11 cellular contexts compared by ENCODE assay signal in the genomic region with DNA sequence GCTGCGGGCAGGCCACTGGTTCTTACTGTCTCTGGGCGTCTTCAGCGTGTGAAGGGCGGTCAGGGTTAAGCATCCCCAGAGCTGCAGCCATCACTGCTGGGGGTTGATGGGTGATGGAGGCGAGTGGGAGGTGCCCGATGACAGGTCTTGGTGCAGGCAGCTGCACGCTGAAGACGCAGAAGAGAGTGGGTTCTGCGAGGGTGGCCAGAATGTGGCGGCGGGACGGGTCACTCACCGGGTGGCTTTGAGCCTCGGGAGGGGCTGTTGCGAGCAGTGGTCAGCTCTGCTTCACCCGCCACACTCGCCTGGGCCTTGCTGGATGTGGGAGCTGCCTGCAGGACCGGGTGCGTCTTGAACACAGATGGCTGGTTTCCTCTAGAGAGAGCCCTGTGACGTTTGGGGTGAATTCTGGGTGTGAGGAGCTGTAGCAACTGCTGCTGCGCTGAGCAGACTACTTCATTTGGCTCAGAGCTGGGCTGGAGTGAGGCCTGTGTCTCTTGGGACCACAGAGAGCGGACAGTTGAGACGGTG. TPM values are rescaled to one million over a fixed set of nuclear protein-coding genes. Genes with fewer than 3 reads are reported as not detected.
DNase-seq lines count a peak whose midpoint lies in the region; ATAC-seq and TF ChIP-seq lines count a peak whose summit lies in the region.
"Had no signal": no experiment of that assay in that cellular context is flagged by ENCODE, and none has a peak within 500 bp of the region (broad histone marks: within the 10 kb centered on the region; RNA-seq: fewer than 3 reads in every experiment).

No MANE protein-coding gene starts in this region.

- no peaks in the 10 kb centered on the region for H3K27me3 Mint-ChIP-seq in activated T-cell treated with anti-CD3 and anti-CD28 coated beads, Interleukin-2, amount 50 U/mL, for 24 hours
- H3K27me3 Mint-ChIP-seq in activated T-helper 2 cell treated with anti-CD3 and anti-CD28 coated beads, Interferon-gamma antibody, Interleukin-2, Interleukin-4, amounts not matched to agents 10 μg/mL and 5 μg/mL and 100 μg/mL, durations not matched to agents 14 hours and 24 hours and 36 hours (ENCODE audit: low read depth), result no peaks in the 10 kb centered on the region
- H3K27me3 Mint-ChIP-seq in stimulated activated naive CD8-positive, alpha-beta T cell treated with anti-CD3 and anti-CD28 coated beads, Interleukin-15, amount 100 ng/mL, for 72 hours, result no peaks in the 10 kb centered on the region

- H3K79me2 ChIP-seq in MM.1S (ENCODE audit: low read length), result peaks cover 10% of the 10 kb centered on the region; the same call in 1 of the 2 replicates

- H3K36me3 Mint-ChIP-seq in activated T-cell treated with anti-CD3 and anti-CD28 coated beads, Interleukin-2, amount 50 U/mL, for 24 hours (ENCODE audit: low read depth), result peaks cover 45% of the 10 kb centered on the region
- peaks cover 40% of the 10 kb centered on the region for H3K36me3 Mint-ChIP-seq in activated T-helper 2 cell treated with anti-CD3 and anti-CD28 coated beads, Interferon-gamma antibody, Interleukin-2, Interleukin-4, amounts not matched to agents 10 μg/mL and 5 μg/mL and 100 μg/mL, durations not matched to agents 14 hours and 24 hours and 36 hours (ENCODE audit: low read depth)

- DNase-seq in activated T-cell treated with anti-CD3 and anti-CD28 coated beads, Interleukin-2, amount 50 U/mL, for 24 hours, result no peak
- DNase-seq in activated T-cell treated with anti-CD3 and anti-CD28 coated beads, Interleukin-2, amount 50 U/mL, for 48 hours, result no peak
- DNase-seq in activated T-helper 2 cell treated with anti-CD3 and anti-CD28 coated beads, Interferon-gamma antibody, Interleukin-2, Interleukin-4, amounts not matched to agents 10 μg/mL and 5 μg/mL and 100 μg/mL, durations not matched to agents 14 hours and 24 hours and 36 hours (ENCODE audit: low spot score), result no peak
- DNase-seq in left ventricle myocardium superior (peak; percentile 53), MM.1S (no peak), hypothalamus (lab: John Stamatoyannopoulos, UW) (no peak)
- DNase-seq in stimulated activated naive CD8-positive, alpha-beta T cell treated with anti-CD3 and anti-CD28 coated beads, Interleukin-15, amount 100 ng/mL, for 72 hours, result no peak
- DNase-seq: NCI-H1105 treated with DMSO at 0.1 percent for 48 hours, substantia nigra had no signal

- H3K9me2 ChIP-seq in MM.1S (replicated peaks; ENCODE audit: insufficient read depth, low read length), result no peaks in the 10 kb centered on the region

- H3K4me1 Mint-ChIP-seq in activated T-cell treated with anti-CD3 and anti-CD28 coated beads, Interleukin-2, amount 50 U/mL, for 24 hours (ENCODE audit: low read depth), result peaks cover 77% of the 10 kb centered on the region
- peaks cover 60% of the 10 kb centered on the region for H3K4me1 Mint-ChIP-seq in activated T-helper 2 cell treated with anti-CD3 and anti-CD28 coated beads, Interferon-gamma antibody, Interleukin-2, Interleukin-4, amounts not matched to agents 10 μg/mL and 5 μg/mL and 100 μg/mL, durations not matched to agents 14 hours and 24 hours and 36 hours (ENCODE audit: low read depth)
- H3K4me1 Mint-ChIP-seq in stimulated activated naive CD8-positive, alpha-beta T cell treated with anti-CD3 and anti-CD28 coated beads, Interleukin-15, amount 100 ng/mL, for 72 hours, result peaks cover 67% of the 10 kb centered on the region

- H3K4me2 ChIP-seq in MM.1S (ENCODE audit: low read depth, low read length), result no peak overlapping the region

- H3K4me3 ChIP-seq in MM.1S (ENCODE audit: low read length), result no peak overlapping the region

- H3K4me3 Mint-ChIP-seq in activated T-cell treated with anti-CD3 and anti-CD28 coated beads, Interleukin-2, amount 50 U/mL, for 24 hours, result peak overlapping the region; percentile 37
- peak overlapping the region; percentile 57 for H3K4me3 Mint-ChIP-seq in activated T-helper 2 cell treated with anti-CD3 and anti-CD28 coated beads, Interferon-gamma antibody, Interleukin-2, Interleukin-4, amounts not matched to agents 10 μg/mL and 5 μg/mL and 100 μg/mL, durations not matched to agents 14 hours and 24 hours and 36 hours (ENCODE audit: low read depth)
- H3K4me3 Mint-ChIP-seq in stimulated activated naive CD8-positive, alpha-beta T cell treated with anti-CD3 and anti-CD28 coated beads, Interleukin-15, amount 100 ng/mL, for 72 hours, result peak overlapping the region; percentile 73 to 84

- no peaks in the 10 kb centered on the region for H4K20me1 ChIP-seq in MM.1S (ENCODE audit: insufficient read depth, low read length)

- no peak overlapping the region for H3K9ac ChIP-seq in MM.1S (ENCODE audit: low read length)

- H3K9me3 ChIP-seq in MM.1S (replicated peaks; ENCODE audit: insufficient read depth, low read length), result no peaks in the 10 kb centered on the region

- ATAC-seq in left ventricle myocardium superior (peak; percentile 47), HG03196 (IDR thresholded peaks at IDR 0.05; ENCODE audit: unreplicated experiment) (no peak)
- no peak for ATAC-seq in stimulated activated naive CD8-positive, alpha-beta T cell treated with anti-CD3 and anti-CD28 coated beads, Interleukin-15, amount 100 ng/mL, for 72 hours
- ATAC-seq: HCT116 had no signal

- H3K27ac Mint-ChIP-seq in activated T-cell treated with anti-CD3 and anti-CD28 coated beads, Interleukin-2, amount 50 U/mL, for 24 hours, result peak overlapping the region; percentile 93
- peak overlapping the region; percentile 91 for H3K27ac Mint-ChIP-seq in activated T-helper 2 cell treated with anti-CD3 and anti-CD28 coated beads, Interferon-gamma antibody, Interleukin-2, Interleukin-4, amounts not matched to agents 10 μg/mL and 5 μg/mL and 100 μg/mL, durations not matched to agents 14 hours and 24 hours and 36 hours
- H3K27ac Mint-ChIP-seq in stimulated activated naive CD8-positive, alpha-beta T cell treated with anti-CD3 and anti-CD28 coated beads, Interleukin-15, amount 100 ng/mL, for 72 hours, result peak overlapping the region; percentile 59 to 84

- no peaks in the 10 kb centered on the region for H3K4me1 ChIP-seq in MM.1S (ENCODE audit: low read length)

- no peaks in the 10 kb centered on the region for H3K36me3 ChIP-seq in MM.1S (replicated peaks; ENCODE audit: insufficient read depth, low read length)

- no peaks in the 10 kb centered on the region for H3K27me3 ChIP-seq in MM.1S (replicated peaks; ENCODE audit: insufficient read depth, low read length)

- H3K27ac ChIP-seq in MM.1S (ENCODE audit: low read length), result no peak overlapping the region

- intact Hi-C loops in activated T-helper 2 cell treated with anti-CD3 and anti-CD28 coated beads, Interferon-gamma antibody, Interleukin-2, Interleukin-4, amounts not matched to agents 10 μg/mL and 5 μg/mL and 100 μg/mL, durations not matched to agents 14 hours and 24 hours and 36 hours (cut with micrococcal nuclease), result no loop called here
- intact Hi-C loops in left ventricle myocardium superior (cut with micrococcal nuclease), result no loop called here

- H3F3A ChIP-seq in MM.1S (ENCODE audit: insufficient read depth, low read length), result no peaks in the 10 kb centered on the region

- H3K9me3 Mint-ChIP-seq in activated T-cell treated with anti-CD3 and anti-CD28 coated beads, Interleukin-2, amount 50 U/mL, for 24 hours, result no peaks in the 10 kb centered on the region
- H3K9me3 Mint-ChIP-seq in activated T-helper 2 cell treated with anti-CD3 and anti-CD28 coated beads, Interferon-gamma antibody, Interleukin-2, Interleukin-4, amounts not matched to agents 10 μg/mL and 5 μg/mL and 100 μg/mL, durations not matched to agents 14 hours and 24 hours and 36 hours, result no peaks in the 10 kb centered on the region
- no peaks in the 10 kb centered on the region for H3K9me3 Mint-ChIP-seq in stimulated activated naive CD8-positive, alpha-beta T cell treated with anti-CD3 and anti-CD28 coated beads, Interleukin-15, amount 100 ng/mL, for 72 hours

- no peak for TF ChIP-seq CTCF in MM.1S (IDR thresholded peaks at IDR 0.05; ENCODE audit: low read length)

- no peak overlapping the region for H2AFZ ChIP-seq in MM.1S (ENCODE audit: low read length)

RNA-seq across cellular contexts. Expression of a gene that starts 44.6 kb away (rescaled TPM):
- total RNA-seq in activated T-helper 2 cell treated with anti-CD3 and anti-CD28 coated beads, Interferon-gamma antibody, Interleukin-2, Interleukin-4, amounts not matched to agents 10 μg/mL and 5 μg/mL and 100 μg/mL, durations not matched to agents 14 hours and 24 hours and 36 hours, result not detected in 2 replicates
- 0.15 TPM for total RNA-seq in left ventricle myocardium superior
